In genomic region chr7:42534441-42534840, GRCh38 we compare ENCODE assay signal across 35 cellular contexts.
DNase-seq lines count a peak whose midpoint lies in the region; ATAC-seq, FAIRE-seq and TF ChIP-seq lines count a peak whose summit lies in the region.
"Had no signal": no experiment of that assay in that cellular context is flagged by ENCODE, and none has a peak within 500 bp of the region (broad histone marks: within the 10 kb centered on the region; RNA-seq: fewer than 3 reads in every experiment).

No MANE protein-coding gene starts in this region.

- TF ChIP-seq CTCF in HEK293 (tag by site-specific recombination; IDR thresholded peaks at IDR 0.05) (no peak), K562 (IDR thresholded peaks at IDR 0.05 in 2 of 3, conservative IDR thresholded peaks at IDR 0.05 in 1 of 3; ENCODE audit: insufficient read depth in 2 of 3, low read depth in 1 of 3, low read length in 3 of 3) (no peak), endodermal cell (conservative IDR thresholded peaks at IDR 0.05) (no peak)

- peaks cover 45% of the 10 kb centered on the region for H3K9me3 Mint-ChIP-seq in endodermal cell
- H3K9me3 Mint-ChIP-seq in stimulated activated naive CD8-positive, alpha-beta T cell treated with anti-CD3 and anti-CD28 coated beads, Interleukin-15, amount 100 ng/mL, for 72 hours, result peaks cover 22 to 27% of the 10 kb centered on the region in 2 donors

- no peak for FAIRE-seq in K562 (lab: Jason Lieb, UNC)
- FAIRE-seq: A204.1, A549, D721Med had no signal

- H3K27me3 ChIP-seq in K562 (ENCODE audit: control insufficient read depth in 2 of 2, insufficient read depth in 2 of 2, low read length in 2 of 2), result no peaks in the 10 kb centered on the region
- H3K27me3 ChIP-seq in endodermal cell (ENCODE audit: control insufficient read depth, insufficient read depth, low read length, poor library complexity, severe bottlenecking), result no peaks in the 10 kb centered on the region
- H3K27me3 ChIP-seq: BE2C; BLaER1; BLaER1 treated with 17β-estradiol and CSF1 and Interleukin-3, amounts not matched to agents 10 nM and 100 nM had no signal

- BruUV-seq in K562 (replicated peaks; lab: Mats Ljungman, UMichigan), result no TSS peak

- H3K4me1 Mint-ChIP-seq in endodermal cell, result no peaks in the 10 kb centered on the region
- no peaks in the 10 kb centered on the region for H3K4me1 Mint-ChIP-seq in stimulated activated naive CD8-positive, alpha-beta T cell treated with anti-CD3 and anti-CD28 coated beads, Interleukin-15, amount 100 ng/mL, for 72 hours
- H3K4me1 Mint-ChIP-seq: B cell; CD14-positive monocyte; CD4-positive, alpha-beta memory T cell; CD4-positive, CD25-positive, alpha-beta regulatory T cell; CD8-positive, alpha-beta memory T cell had no signal

- DNase-seq in K562 (ENCODE audit: extremely low read depth in 1 of 4, low spot score in 3 of 4), result no peak
- DNase-seq in endodermal cell, result no peak
- no peak for DNase-seq in UCSD-AML1 (lab: John Stamatoyannopoulos, UW; ENCODE audit: unreplicated experiment)
- no peak for DNase-seq in stimulated activated naive CD8-positive, alpha-beta T cell treated with anti-CD3 and anti-CD28 coated beads, Interleukin-15, amount 100 ng/mL, for 72 hours
- DNase-seq: 8988T; ACHN; AML-193; BE2C; C1 segment of cervical spinal cord; Caco-2; Calu3; CD4-positive, alpha-beta memory T cell; CD4-positive, alpha-beta T cell; CD4-positive, CD25-positive, alpha-beta regulatory T cell; CD8-positive, alpha-beta memory T cell; CD8-positive, alpha-beta T cell; COR-L47; DMS 273 treated with DMSO at 0.1 percent for 48 hours; DMS153; DMS53; DMS79; DMS79 treated with DMSO at 0.1 percent for 48 hours; DND-41; EL had no signal

- intact Hi-C loops in K562 (cut with micrococcal nuclease), result no loop called here

- H3K9me3 ChIP-seq in HEK293 (ENCODE audit: control insufficient read depth, insufficient read depth, low read depth, low read length) (no peaks in the 10 kb centered on the region), K562 (replicated peaks; ENCODE audit: control insufficient read depth, insufficient read depth, low read depth, low read length) (no peaks in the 10 kb centered on the region), endodermal cell (ENCODE audit: control insufficient read depth, low read length) (peaks cover 61% of the 10 kb centered on the region)
- H3K9me3 ChIP-seq: A549, BE2C, Caco-2 had no signal

- WGBS in K562 (ENCODE audit: insufficient coverage, low coverage, missing lambda C conversion rate), result 11% methylated on average over 1 of the region's 1 CpG
- WGBS in endodermal cell (ENCODE audit: insufficient coverage in 1 of 2, insufficient read length in 1 of 2), 2 experiments, result 90 to 100% methylated on average over 1 of the region's 1 CpG

- TF ChIP-seq EP300 in K562 (IDR thresholded peaks at IDR 0.05; ENCODE audit: low read length), result no peak

- no peaks in the 10 kb centered on the region for H4K20me1 ChIP-seq in K562 (replicated peaks; ENCODE audit: control insufficient read depth, insufficient read depth, low read length)
- H4K20me1 ChIP-seq: BLaER1; BLaER1 treated with 17β-estradiol and CSF1 and Interleukin-3, amounts not matched to agents 10 nM and 100 nM had no signal

- H3K36me3 Mint-ChIP-seq in endodermal cell (ENCODE audit: low read depth), result no peaks in the 10 kb centered on the region
- H3K36me3 Mint-ChIP-seq: CD14-positive monocyte; CD4-positive, alpha-beta memory T cell; CD4-positive, CD25-positive, alpha-beta regulatory T cell; CD8-positive, alpha-beta memory T cell; CD8-positive, alpha-beta T cell had no signal

- no peak overlapping the region for H3K4me2 ChIP-seq in K562 (ENCODE audit: insufficient read depth, low read length)
- H3K4me2 ChIP-seq: A549; BLaER1; BLaER1 treated with 17β-estradiol and CSF1 and Interleukin-3, amounts not matched to agents 10 nM and 100 nM had no signal

- no peak overlapping the region for H3K4me3 Mint-ChIP-seq in endodermal cell
- H3K4me3 Mint-ChIP-seq in stimulated activated naive CD8-positive, alpha-beta T cell treated with anti-CD3 and anti-CD28 coated beads, Interleukin-15, amount 100 ng/mL, for 72 hours, result no peak overlapping the region
- H3K4me3 Mint-ChIP-seq: B cell; CD14-positive monocyte; CD4-positive, alpha-beta memory T cell; CD4-positive, alpha-beta T cell; CD4-positive, CD25-positive, alpha-beta regulatory T cell; CD8-positive, alpha-beta memory T cell; CD8-positive, alpha-beta T cell had no signal

- no peak for TF ChIP-seq RAD21 in K562 (CRISPR knock-in tag; conservative IDR thresholded peaks at IDR 0.05 in 1 of 2, IDR thresholded peaks at IDR 0.05 in 1 of 2)

- H3K27me3 Mint-ChIP-seq in endodermal cell (ENCODE audit: insufficient read depth), result no peaks in the 10 kb centered on the region
- H3K27me3 Mint-ChIP-seq in stimulated activated naive CD8-positive, alpha-beta T cell treated with anti-CD3 and anti-CD28 coated beads, Interleukin-15, amount 100 ng/mL, for 72 hours, result no peaks in the 10 kb centered on the region
- H3K27me3 Mint-ChIP-seq: B cell; CD4-positive, alpha-beta memory T cell; CD4-positive, alpha-beta T cell; CD4-positive, CD25-positive, alpha-beta regulatory T cell; CD8-positive, alpha-beta memory T cell had no signal

- H3K4me1 ChIP-seq in HEK293 (ENCODE audit: control insufficient read depth, insufficient read depth, low read length) (no peaks in the 10 kb centered on the region), K562 (replicated peaks in 1 of 2; ENCODE audit: control insufficient read depth in 2 of 2, insufficient read depth in 2 of 2, low read length in 2 of 2) (no peaks in the 10 kb centered on the region), endodermal cell (ENCODE audit: control insufficient read depth, insufficient read depth, low read length) (no peaks in the 10 kb centered on the region)
- H3K4me1 ChIP-seq: A549; BE2C; BLaER1; BLaER1 treated with 17β-estradiol and CSF1 and Interleukin-3, amounts not matched to agents 10 nM and 100 nM; Caco-2 had no signal

- CTCF ChIA-PET in HEK293 (lab: Yijun Ruan, JAX) (interaction anchor here (0.6 kb wide), 1 partner anchor 14 kb away, joined by 3 read pairs; no protein-coding TSS in a partner anchor), K562 (lab: Yijun Ruan, JAX; ENCODE audit: low intra/inter-chr PET ratio) (no interaction called here)

- H3K79me2 ChIP-seq in K562 (ENCODE audit: control insufficient read depth, insufficient read depth, low read length), result no peaks in the 10 kb centered on the region

- no peak for ATAC-seq in K562
- ATAC-seq in stimulated activated naive CD8-positive, alpha-beta T cell treated with anti-CD3 and anti-CD28 coated beads, Interleukin-15, amount 100 ng/mL, for 72 hours, result no peak
- ATAC-seq in GM21367 (IDR thresholded peaks at IDR 0.05; ENCODE audit: unreplicated experiment), result no peak
- ATAC-seq: A549; CD8-positive, alpha-beta T cell had no signal

- TF ChIP-seq POLR2A in K562 (conservative IDR thresholded peaks at IDR 0.05), result no peak

- no peaks in the 10 kb centered on the region for H3K9me1 ChIP-seq in K562 (ENCODE audit: control insufficient read depth, insufficient read depth, low read length)

- no peak overlapping the region for H2AFZ ChIP-seq in K562 (ENCODE audit: low read depth, low read length)

- POLR2A ChIA-PET in HEK293 (lab: Yijun Ruan, JAX), result no interaction called here
- POLR2A ChIA-PET in K562 (lab: Yijun Ruan, JAX), result no interaction called here

- no peak overlapping the region for H3K27ac Mint-ChIP-seq in endodermal cell
- no peak overlapping the region for H3K27ac Mint-ChIP-seq in stimulated activated naive CD8-positive, alpha-beta T cell treated with anti-CD3 and anti-CD28 coated beads, Interleukin-15, amount 100 ng/mL, for 72 hours
- H3K27ac Mint-ChIP-seq: B cell; CD14-positive monocyte; CD4-positive, alpha-beta memory T cell; CD4-positive, alpha-beta T cell; CD4-positive, CD25-positive, alpha-beta regulatory T cell; CD8-positive, alpha-beta memory T cell; CD8-positive, alpha-beta T cell had no signal

- H3K27ac ChIP-seq in HEK293 (ENCODE audit: extremely low read depth, low read depth, low read length) (no peak overlapping the region), K562 (ENCODE audit: extremely low read depth, low read depth, low read length) (no peak overlapping the region), endodermal cell (ENCODE audit: low read depth, low read length) (no peak overlapping the region)
- H3K27ac ChIP-seq: 22Rv1; A549; BLaER1; BLaER1 treated with 17β-estradiol and CSF1 and Interleukin-3, amounts not matched to agents 10 nM and 100 nM; C4-2B had no signal

- H3K36me3 ChIP-seq in HEK293 (ENCODE audit: control insufficient read depth in 2 of 2, insufficient read depth in 1 of 2, low read length in 2 of 2) (no peaks in the 10 kb centered on the region), K562 (ENCODE audit: control insufficient read depth, insufficient read depth, low read length) (no peaks in the 10 kb centered on the region), endodermal cell (ENCODE audit: control insufficient read depth, insufficient read depth, low read length) (no peaks in the 10 kb centered on the region)
- H3K36me3 ChIP-seq: BE2C; BLaER1; BLaER1 treated with 17β-estradiol and CSF1 and Interleukin-3, amounts not matched to agents 10 nM and 100 nM had no signal

- H3K4me3 ChIP-seq in HEK293 (ENCODE audit: low read depth, low read length) (no peak overlapping the region), K562 (no peak overlapping the region), endodermal cell (ENCODE audit: low read length) (peak overlapping the region; percentile 16)
- H3K4me3 ChIP-seq: A549; BLaER1; BLaER1 treated with 17β-estradiol and CSF1 and Interleukin-3, amounts not matched to agents 10 nM and 100 nM had no signal

- no peak overlapping the region for H3K9ac ChIP-seq in K562 (ENCODE audit: insufficient read depth in 1 of 2, low read depth in 2 of 2, low read length in 2 of 2)
- no peak overlapping the region for H3K9ac ChIP-seq in endodermal cell (ENCODE audit: extremely low read depth, low read length, poor library complexity, severe bottlenecking)
- H3K9ac ChIP-seq: BLaER1; BLaER1 treated with 17β-estradiol and CSF1 and Interleukin-3, amounts not matched to agents 10 nM and 100 nM had no signal

- in situ Hi-C loops in K562 (cut with MboI), result no loop called here

Comparison
In these comparisons a context has a peak if more than half of its experiments do, and no peak if none do; other contexts are left out.
1. Of the 44 proteins assayed by ChIP-seq in both K562 and HEK293: peak only in K562: none; only in HEK293: none; in both: ZNF146; in neither: 43.